Comparison of ENCODE assay signal across 3 cellular contexts in genomic region chr20:40952231-40952630, GRCh38.
TF ChIP-seq lines count a peak whose summit lies in the region.

No MANE protein-coding gene starts in this region.

TF ChIP-seq in GM23338, 12 proteins besides CTCF, POLR2A, EP300 and RAD21 (continued from another document and continues in another):
- TF ChIP-seq, protein P1, sequence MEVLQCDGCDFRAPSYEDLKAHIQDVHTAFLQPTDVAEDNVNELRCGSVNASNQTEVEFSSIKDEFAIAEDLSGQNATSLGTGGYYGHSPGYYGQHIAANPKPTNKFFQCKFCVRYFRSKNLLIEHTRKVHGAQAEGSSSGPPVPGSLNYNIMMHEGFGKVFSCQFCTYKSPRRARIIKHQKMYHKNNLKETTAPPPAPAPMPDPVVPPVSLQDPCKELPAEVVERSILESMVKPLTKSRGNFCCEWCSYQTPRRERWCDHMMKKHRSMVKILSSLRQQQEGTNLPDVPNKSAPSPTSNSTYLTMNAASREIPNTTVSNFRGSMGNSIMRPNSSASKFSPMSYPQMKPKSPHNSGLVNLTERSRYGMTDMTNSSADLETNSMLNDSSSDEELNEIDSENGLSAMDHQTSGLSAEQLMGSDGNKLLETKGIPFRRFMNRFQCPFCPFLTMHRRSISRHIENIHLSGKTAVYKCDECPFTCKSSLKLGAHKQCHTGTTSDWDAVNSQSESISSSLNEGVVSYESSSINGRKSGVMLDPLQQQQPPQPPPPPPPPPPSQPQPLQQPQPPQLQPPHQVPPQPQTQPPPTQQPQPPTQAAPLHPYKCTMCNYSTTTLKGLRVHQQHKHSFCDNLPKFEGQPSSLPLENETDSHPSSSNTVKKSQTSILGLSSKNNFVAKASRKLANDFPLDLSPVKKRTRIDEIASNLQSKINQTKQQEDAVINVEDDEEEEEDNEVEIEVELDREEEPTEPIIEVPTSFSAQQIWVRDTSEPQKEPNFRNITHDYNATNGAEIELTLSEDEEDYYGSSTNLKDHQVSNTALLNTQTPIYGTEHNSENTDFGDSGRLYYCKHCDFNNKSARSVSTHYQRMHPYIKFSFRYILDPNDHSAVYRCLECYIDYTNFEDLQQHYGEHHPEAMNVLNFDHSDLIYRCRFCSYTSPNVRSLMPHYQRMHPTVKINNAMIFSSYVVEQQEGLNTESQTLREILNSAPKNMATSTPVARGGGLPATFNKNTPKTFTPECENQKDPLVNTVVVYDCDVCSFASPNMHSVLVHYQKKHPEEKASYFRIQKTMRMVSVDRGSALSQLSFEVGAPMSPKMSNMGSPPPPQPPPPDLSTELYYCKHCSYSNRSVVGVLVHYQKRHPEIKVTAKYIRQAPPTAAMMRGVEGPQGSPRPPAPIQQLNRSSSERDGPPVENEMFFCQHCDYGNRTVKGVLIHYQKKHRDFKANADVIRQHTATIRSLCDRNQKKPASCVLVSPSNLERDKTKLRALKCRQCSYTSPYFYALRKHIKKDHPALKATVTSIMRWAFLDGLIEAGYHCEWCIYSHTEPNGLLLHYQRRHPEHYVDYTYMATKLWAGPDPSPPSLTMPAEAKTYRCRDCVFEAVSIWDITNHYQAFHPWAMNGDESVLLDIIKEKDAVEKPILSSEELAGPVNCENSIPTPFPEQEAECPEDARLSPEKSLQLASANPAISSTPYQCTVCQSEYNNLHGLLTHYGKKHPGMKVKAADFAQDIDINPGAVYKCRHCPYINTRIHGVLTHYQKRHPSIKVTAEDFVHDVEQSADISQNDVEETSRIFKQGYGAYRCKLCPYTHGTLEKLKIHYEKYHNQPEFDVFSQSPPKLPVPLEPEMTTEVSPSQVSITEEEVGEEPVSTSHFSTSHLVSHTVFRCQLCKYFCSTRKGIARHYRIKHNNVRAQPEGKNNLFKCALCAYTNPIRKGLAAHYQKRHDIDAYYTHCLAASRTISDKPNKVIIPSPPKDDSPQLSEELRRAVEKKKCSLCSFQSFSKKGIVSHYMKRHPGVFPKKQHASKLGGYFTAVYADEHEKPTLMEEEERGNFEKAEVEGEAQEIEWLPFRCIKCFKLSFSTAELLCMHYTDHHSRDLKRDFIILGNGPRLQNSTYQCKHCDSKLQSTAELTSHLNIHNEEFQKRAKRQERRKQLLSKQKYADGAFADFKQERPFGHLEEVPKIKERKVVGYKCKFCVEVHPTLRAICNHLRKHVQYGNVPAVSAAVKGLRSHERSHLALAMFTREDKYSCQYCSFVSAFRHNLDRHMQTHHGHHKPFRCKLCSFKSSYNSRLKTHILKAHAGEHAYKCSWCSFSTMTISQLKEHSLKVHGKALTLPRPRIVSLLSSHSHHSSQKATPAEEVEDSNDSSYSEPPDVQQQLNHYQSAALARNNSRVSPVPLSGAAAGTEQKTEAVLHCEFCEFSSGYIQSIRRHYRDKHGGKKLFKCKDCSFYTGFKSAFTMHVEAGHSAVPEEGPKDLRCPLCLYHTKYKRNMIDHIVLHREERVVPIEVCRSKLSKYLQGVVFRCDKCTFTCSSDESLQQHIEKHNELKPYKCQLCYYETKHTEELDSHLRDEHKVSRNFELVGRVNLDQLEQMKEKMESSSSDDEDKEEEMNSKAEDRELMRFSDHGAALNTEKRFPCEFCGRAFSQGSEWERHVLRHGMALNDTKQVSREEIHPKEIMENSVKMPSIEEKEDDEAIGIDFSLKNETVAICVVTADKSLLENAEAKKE (CRISPR knock-in tag; IDR thresholded peaks at IDR 0.05): no peak

TF ChIP-seq in WTC11, 78 proteins besides CTCF, POLR2A, EP300 and RAD21 (continued from another document):
- TF ChIP-seq, protein P2, sequence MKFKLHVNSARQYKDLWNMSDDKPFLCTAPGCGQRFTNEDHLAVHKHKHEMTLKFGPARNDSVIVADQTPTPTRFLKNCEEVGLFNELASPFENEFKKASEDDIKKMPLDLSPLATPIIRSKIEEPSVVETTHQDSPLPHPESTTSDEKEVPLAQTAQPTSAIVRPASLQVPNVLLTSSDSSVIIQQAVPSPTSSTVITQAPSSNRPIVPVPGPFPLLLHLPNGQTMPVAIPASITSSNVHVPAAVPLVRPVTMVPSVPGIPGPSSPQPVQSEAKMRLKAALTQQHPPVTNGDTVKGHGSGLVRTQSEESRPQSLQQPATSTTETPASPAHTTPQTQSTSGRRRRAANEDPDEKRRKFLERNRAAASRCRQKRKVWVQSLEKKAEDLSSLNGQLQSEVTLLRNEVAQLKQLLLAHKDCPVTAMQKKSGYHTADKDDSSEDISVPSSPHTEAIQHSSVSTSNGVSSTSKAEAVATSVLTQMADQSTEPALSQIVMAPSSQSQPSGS (CRISPR knock-in tag; IDR thresholded peaks at IDR 0.05; ENCODE audit: borderline replicate concordance, low read depth): no peak
- TF ChIP-seq TEAD1 (CRISPR knock-in tag; IDR thresholded peaks at IDR 0.05) (no peak), TP53 (CRISPR knock-in tag; IDR thresholded peaks at IDR 0.05) (no peak), JUN (CRISPR knock-in tag; IDR thresholded peaks at IDR 0.05) (no peak), CBFB (CRISPR knock-in tag; IDR thresholded peaks at IDR 0.05; ENCODE audit: low read depth) (no peak), ETV6 (CRISPR knock-in tag; IDR thresholded peaks at IDR 0.05) (no peak)

TF ChIP-seq in SK-N-SH treated with all-trans-retinoic acid at 6 μM for 48 hours, 23 proteins besides CTCF, POLR2A, EP300 and RAD21 (continued from another document):
- no peak for TF ChIP-seq CSRNP3 (CRISPR knock-in tag; IDR thresholded peaks at IDR 0.05)
- no peak for TF ChIP-seq ZC3H10 (CRISPR knock-in tag; IDR thresholded peaks at IDR 0.05)
- TF ChIP-seq CREB5 (CRISPR knock-in tag; IDR thresholded peaks at IDR 0.05; ENCODE audit: low read depth): no peak
- TF ChIP-seq GLIS3 (CRISPR knock-in tag; IDR thresholded peaks at IDR 0.05): no peak
TF ChIP-seq in SK-N-SH treated with all-trans-retinoic acid at 6 μM for 48 hours: peak in this region for 0.
